25 cellular contexts compared by ENCODE assay signal in genomic region chr3:170405101-170405500, GRCh38.
"Had no signal": no experiment of that assay in that cellular context is flagged by ENCODE, and none has a peak within 500 bp of the region (broad histone marks: within the 10 kb centered on the region; RNA-seq: fewer than 3 reads in every experiment).

No MANE protein-coding gene starts in this region.

- H3K4me1 ChIP-seq: stomach, suprapubic skin, testis, thyroid gland, tibial artery, tibial nerve, transverse colon, upper lobe of left lung, upper lobe of right lung, uterus, vagina had no signal

- H3K27ac ChIP-seq: stomach, suprapubic skin, testis, thoracic aorta, thyroid gland, tibial artery, tibial nerve, transverse colon, upper lobe of left lung, upper lobe of right lung, uterus, vagina had no signal

- H3K27me3 ChIP-seq: stomach, suprapubic skin, testis, thyroid gland, tibial artery, tibial nerve, transverse colon, upper lobe of left lung, upper lobe of right lung, uterus, vagina had no signal

- ATAC-seq: stimulated activated effector memory CD8-positive, alpha-beta T cell treated with anti-CD3 and anti-CD28 coated beads, Interleukin-12 subunit alpha, Interleukin-12 subunit beta, amount 100 ng/mL, for 72 hours; stimulated activated memory B cell treated with anti-CD40 and anti-IgM and Interleukin-4, amounts not matched to agents 10 μg/mL and 1 μg/mL and 100 μg/mL, for 72 hours; stimulated activated naive B cell treated with anti-CD40 and anti-IgM and Interleukin-4, amounts not matched to agents 10 μg/mL and 1 μg/mL and 100 μg/mL, for 72 hours; stimulated activated naive CD8-positive, alpha-beta T cell treated with anti-CD3 and anti-CD28 coated beads, Interleukin-15, amount 100 ng/mL, for 72 hours; stimulated activated naive CD8-positive, alpha-beta T cell treated with anti-CD3 and anti-CD28 coated beads, Interleukin-15, Interleukin-2, amounts not matched to agents 100 U/mL and 50 U/mL, for 24 hours; upper lobe of right lung had no signal

- DNase-seq: stimulated activated CD4-positive, alpha-beta T cell treated with anti-CD3 and anti-CD28 coated beads, Interleukin-2, amount 100 ng/mL, for 48 hours; stimulated activated CD4-positive, alpha-beta T cell treated with anti-CD3 and anti-CD28 coated beads, Interleukin-4, amount 100 ng/mL, for 1 hour; stimulated activated CD4-positive, alpha-beta T cell treated with anti-CD3 and anti-CD28 coated beads, Interleukin-4, amount 100 ng/mL, for 24 hours; stimulated activated CD4-positive, alpha-beta T cell treated with anti-CD3 and anti-CD28 coated beads, Interleukin-4, amount 100 ng/mL, for 4 hours; stimulated activated CD8-positive, alpha-beta memory T cell treated with anti-CD3 and anti-CD28 coated beads, Interleukin-4, amount 100 ng/mL, for 48 hours; stimulated activated naive B cell treated with anti-CD40 and anti-IgM and Interleukin-4, amounts not matched to agents 10 μg/mL and 1 μg/mL and 100 μg/mL, for 72 hours; stimulated activated naive CD4-positive, alpha-beta T cell; stimulated activated naive CD4-positive, alpha-beta T cell treated with Interleukin-2 at 50 U/mL for 16 hours; stimulated activated naive CD8-positive, alpha-beta T cell treated with anti-CD3 and anti-CD28 coated beads, Interleukin-15, amount 100 ng/mL, for 72 hours; stimulated activated naive CD8-positive, alpha-beta T cell treated with anti-CD3 and anti-CD28 coated beads, Interleukin-15, Interleukin-2, amounts not matched to agents 100 U/mL and 50 U/mL, for 24 hours; stomach; substantia nigra; testis; thyroid gland; tibial artery; transverse colon; upper lobe of left lung; upper lobe of right lung; uterus had no signal

- H3K9me3 ChIP-seq: stomach, suprapubic skin, testis, thoracic aorta, thyroid gland, tibial artery, tibial nerve, transverse colon, upper lobe of left lung, upper lobe of right lung, uterus, vagina had no signal

- H3K36me3 ChIP-seq: stomach, suprapubic skin, thoracic aorta, thyroid gland, tibial artery, tibial nerve, transverse colon, upper lobe of left lung, upper lobe of right lung, uterus, vagina had no signal

- H3K4me3 ChIP-seq: stomach, suprapubic skin, testis, thoracic aorta, thyroid gland, tibial artery, tibial nerve, transverse colon, upper lobe of left lung, upper lobe of right lung, uterus, vagina had no signal
